ENCODE assay signal across 8 cellular contexts in genomic region chr7:5354460-5355279, GRCh38.
DNase-seq lines count a peak whose midpoint lies in the region; TF ChIP-seq lines count a peak whose summit lies in the region.

No MANE protein-coding gene starts in this region.

- H3K4me3 ChIP-seq in OCI-LY7 (ENCODE audit: low read depth, low read length, poor library complexity, severe bottlenecking): no peak overlapping the region
- no peak overlapping the region for H3K4me3 ChIP-seq in fibroblast of pulmonary artery (replicated peaks; ENCODE audit: low read depth, low read length)
- no peak overlapping the region for H3K4me3 ChIP-seq in neuronal stem cell (ENCODE audit: low read length in 2 of 2)

- intact Hi-C loops in OCI-LY7 (cut with micrococcal nuclease; ENCODE audit: unreplicated experiment): no loop called here

- WGBS in neuronal stem cell (ENCODE audit: extremely low coverage in 2 of 2, insufficient read length in 2 of 2, insufficient replicate concordance in 1 of 2), 2 donors: no CpG with 5 or more reads among the region's 18 CpGs

- H3K27ac ChIP-seq in OCI-LY7 (ENCODE audit: low read depth, low read length, poor library complexity, severe bottlenecking) (no peak overlapping the region), neuronal stem cell (replicated peaks; ENCODE audit: low read length) (no peak overlapping the region)

- BruUV-seq in OCI-LY7 (replicated peaks; lab: Mats Ljungman, UMichigan): no TSS peak

- H2BK15ac ChIP-seq in neuronal stem cell (ENCODE audit: low read length): no peak overlapping the region

- no peaks in the 10 kb centered on the region for H3K9me2 ChIP-seq in OCI-LY7 (ENCODE audit: insufficient read depth, low read length)

- no peak overlapping the region for H2BK5ac ChIP-seq in neuronal stem cell (ENCODE audit: low read length)

- no peaks in the 10 kb centered on the region for H4K20me1 ChIP-seq in OCI-LY7 (ENCODE audit: insufficient read depth, low read length)

- no peak overlapping the region for H2BK120ac ChIP-seq in neuronal stem cell (ENCODE audit: low read depth, low read length)

- H3K18ac ChIP-seq in neuronal stem cell (ENCODE audit: low read length): no peak overlapping the region

- no peak overlapping the region for H4K91ac ChIP-seq in neuronal stem cell (ENCODE audit: low read depth, low read length, poor library complexity)

- CTCF ChIA-PET in OCI-LY7 (lab: Charles Lee; ENCODE audit: unreplicated experiment): no interaction called here

- H2AK5ac ChIP-seq in neuronal stem cell (ENCODE audit: low read depth, low read length): no peak overlapping the region

- H2BK12ac ChIP-seq in neuronal stem cell (ENCODE audit: low read length): no peak overlapping the region

- no peak overlapping the region for H3K4ac ChIP-seq in neuronal stem cell (ENCODE audit: low read length)

- TF ChIP-seq CTCF in OCI-LY7 (conservative IDR thresholded peaks at IDR 0.05; ENCODE audit: low read length) (no peak), fibroblast of pulmonary artery (IDR thresholded peaks at IDR 0.05; ENCODE audit: low read length, missing control alignments) (no peak)

- H3K27me3 ChIP-seq in neuronal stem cell (ENCODE audit: control insufficient read depth in 3 of 3, insufficient read depth in 3 of 3, low read depth in 1 of 3, low read length in 3 of 3): peaks cover 0 to 34% (median 2%) of the 10 kb centered on the region in 3 experiments

- H2AFZ ChIP-seq in OCI-LY7 (ENCODE audit: low read length) (no peak overlapping the region), neuronal stem cell (ENCODE audit: low read length) (no peak overlapping the region)

- no peak overlapping the region for H3K14ac ChIP-seq in neuronal stem cell (ENCODE audit: low read length)

- H4K8ac ChIP-seq in neuronal stem cell (ENCODE audit: low read depth, low read length): no peak overlapping the region

- DNase-seq in COLO829 (ENCODE audit: low spot score) (peak; percentile 9), OCI-LY7 (ENCODE audit: low spot score) (peak; percentile 25), fibroblast of pulmonary artery (ENCODE audit: low read depth) (peak; percentile 24), neuronal stem cell (ENCODE audit: low spot score) (no peak), ureter (ENCODE audit: low spot score) (no peak), NCI-H1105 treated with DMSO at 0.1 percent for 48 hours (lab: John Stamatoyannopoulos, UW) (no peak), AML-193 (lab: John Stamatoyannopoulos, UW) (no peak), H4 (ENCODE audit: low spot score) (no peak)

- peak overlapping the region; percentile 50 for H3K23ac ChIP-seq in neuronal stem cell (ENCODE audit: low read depth, low read length, poor library complexity)

- no peaks in the 10 kb centered on the region for H3K9me3 ChIP-seq in OCI-LY7 (ENCODE audit: low read length)
- H3K9me3 ChIP-seq in neuronal stem cell (replicated peaks in 1 of 2; ENCODE audit: control insufficient read depth in 2 of 2, insufficient read depth in 1 of 2, low read depth in 1 of 2, low read length in 2 of 2): peaks cover 0 to 11% of the 10 kb centered on the region in 2 donors

- H3K4me2 ChIP-seq in OCI-LY7 (ENCODE audit: low read length): peak overlapping the region; percentile 51; the same call in 1 of the 2 replicates
- no peak overlapping the region for H3K4me2 ChIP-seq in neuronal stem cell (ENCODE audit: insufficient read depth, low read length, poor library complexity, severe bottlenecking)

- H3K79me1 ChIP-seq in neuronal stem cell (ENCODE audit: low read depth, low read length): peaks cover 13% of the 10 kb centered on the region

- H3K79me2 ChIP-seq in OCI-LY7 (ENCODE audit: insufficient read depth, low read depth, low read length): no peaks in the 10 kb centered on the region

- H3K9ac ChIP-seq in neuronal stem cell (ENCODE audit: low read depth, low read length, poor library complexity): no peak overlapping the region

- peaks cover 10% of the 10 kb centered on the region for H3K4me1 ChIP-seq in OCI-LY7 (ENCODE audit: insufficient read depth, low read length, poor library complexity, severe bottlenecking)
- H3K4me1 ChIP-seq in neuronal stem cell (ENCODE audit: control insufficient read depth in 2 of 2, insufficient read depth in 1 of 2, low read depth in 1 of 2, low read length in 2 of 2): peaks cover 0 to 9% of the 10 kb centered on the region in 2 donors

- H3K36me3 ChIP-seq in OCI-LY7 (ENCODE audit: insufficient read depth, low read length): peaks cover 32% of the 10 kb centered on the region
- peaks cover 42 to 97% of the 10 kb centered on the region in 2 donors for H3K36me3 ChIP-seq in neuronal stem cell (replicated peaks in 1 of 2; ENCODE audit: control insufficient read depth in 2 of 2, insufficient read depth in 2 of 2, low read length in 2 of 2)

- POLR2A ChIA-PET in OCI-LY7 (lab: Charles Lee): no interaction called here

Comparison
In these comparisons a context has a peak if more than half of its experiments do, and no peak if none do; other contexts are left out.
1. DNase-seq: peak in COLO829 (single experiment), OCI-LY7 (single experiment) and fibroblast of pulmonary artery (single experiment); none in neuronal stem cell (single experiment), ureter (single experiment), NCI-H1105 treated with DMSO at 0.1 percent for 48 hours (single experiment), AML-193 (0 of 2) and H4 (single experiment).